ENCODE assay signal across 11 cellular contexts in genomic region chr7:113955157-113955556, GRCh38. TPM values are rescaled to one million over a fixed set of nuclear protein-coding genes. Genes with fewer than 3 reads are reported as not detected.
"Had no signal": no experiment of that assay in that cellular context is flagged by ENCODE, and none has a peak within 500 bp of the region (broad histone marks: within the 10 kb centered on the region; RNA-seq: fewer than 3 reads in every experiment).

No MANE protein-coding gene starts in this region.

- H3K4me3 Mint-ChIP-seq: GM23338, H9, HFFc6 had no signal

- H3K27ac ChIP-seq: GM23248 had no signal

- H3K4me2 ChIP-seq: GM23338 had no signal

- H2AFZ ChIP-seq: GM23248, GM23338 had no signal

- H3K4me1 Mint-ChIP-seq: GM23338, H9 had no signal

- H3K4me3 ChIP-seq: GM23248, GM23338, HAP-1 had no signal

- H3K9me3 ChIP-seq: HAP-1 had no signal

- H3K27ac Mint-ChIP-seq: GM23338, H9, HFFc6 had no signal

- DNase-seq: GM23248, GOT3, H7, H9, HCEC 1CT, HFFc6 had no signal

- H3K9ac ChIP-seq: GM23248 had no signal

- H3K4me1 ChIP-seq: HAP-1 had no signal

- H3K36me3 ChIP-seq: HAP-1 had no signal

- FAIRE-seq: H1, H54 had no signal

RNA-seq across cellular contexts. Expression of gene PPP1R3A, which starts 36.3 kb away (rescaled TPM):
- total RNA-seq: GM23248, H1, H4, H7, H9, HFFc6 had no signal
- polyA plus RNA-seq: GM23248, GM23338, H1 had no signal
